Comparison of ENCODE assay signal across 15 cellular contexts in genomic region chr6:39886871-39887270, GRCh38. TPM values are rescaled to one million over a fixed set of nuclear protein-coding genes. Genes with fewer than 3 reads are reported as not detected.
DNase-seq lines count a peak whose midpoint lies in the region; ATAC-seq and TF ChIP-seq lines count a peak whose summit lies in the region.
"Had no signal": no experiment of that assay in that cellular context is flagged by ENCODE, and none has a peak within 500 bp of the region (broad histone marks: within the 10 kb centered on the region; RNA-seq: fewer than 3 reads in every experiment).

No MANE protein-coding gene starts in this region.

- peak overlapping the region in 7 of 10 donors; percentile 13 to 75 (median 65) for H3K27ac ChIP-seq in heart right ventricle
- H3K27ac ChIP-seq in hepatocyte = peak overlapping the region; percentile 77

- no peak overlapping the region for H3K4me3 ChIP-seq in heart right ventricle
- no peak overlapping the region for H3K4me3 ChIP-seq in hepatocyte
- no peak overlapping the region for H3K4me3 ChIP-seq in skeletal muscle satellite cell (ENCODE audit: low read length)

- H3K4me1 ChIP-seq in heart right ventricle (peaks cover 8 to 61% (median 41%) of the 10 kb centered on the region in 9 donors), hepatocyte (ENCODE audit: insufficient read depth) (peaks cover 19% of the 10 kb centered on the region), skeletal muscle satellite cell (ENCODE audit: control insufficient read depth, insufficient read depth, low read length) (peaks cover 81% of the 10 kb centered on the region)

- no peaks in the 10 kb centered on the region for H3K9me3 ChIP-seq in heart right ventricle
- H3K9me3 ChIP-seq in hepatocyte (ENCODE audit: low read depth) = no peaks in the 10 kb centered on the region
- no peaks in the 10 kb centered on the region for H3K9me3 ChIP-seq in skeletal muscle satellite cell (replicated peaks; ENCODE audit: low read length)

- H4K20me1 ChIP-seq in hepatocyte (ENCODE audit: insufficient read depth, poor library complexity, severe bottlenecking) = no peaks in the 10 kb centered on the region

- intact Hi-C loops in heart right ventricle (cut with DNase I) = loop anchor here in 3 of 10 donors (5.0 kb wide), 1 partner anchor 95 kb away; the partner anchor contains the start of gene DAAM2 (in 3 of the 3)
- intact Hi-C loops in left cardiac atrium (cut with DNase I) = no loop called here

- no peak overlapping the region for H3K4me2 ChIP-seq in hepatocyte
- no peak overlapping the region for H3K4me2 ChIP-seq in skeletal muscle satellite cell (ENCODE audit: low read length)

- no peak overlapping the region for H2AFZ ChIP-seq in hepatocyte

- 48 to 96% methylated on average over 2 of the region's 2 CpGs for WGBS in heart right ventricle, 2 donors
- WGBS in hepatocyte (ENCODE audit: low lambda C conversion rate, missing lambda C conversion rate) = 50% methylated on average over 2 of the region's 2 CpGs

- ATAC-seq in heart right ventricle = no peak
- no peak for ATAC-seq in left cardiac atrium
- ATAC-seq in HG02588 (IDR thresholded peaks at IDR 0.05; ENCODE audit: unreplicated experiment) = no peak
- ATAC-seq in GM21723 (IDR thresholded peaks at IDR 0.05; ENCODE audit: unreplicated experiment) = no peak
- ATAC-seq in GM18498 (IDR thresholded peaks at IDR 0.05; ENCODE audit: unreplicated experiment) = no peak

- no peaks in the 10 kb centered on the region for H3K79me2 ChIP-seq in hepatocyte

- H3K9me2 ChIP-seq in hepatocyte (replicated peaks; ENCODE audit: insufficient read depth) = no peaks in the 10 kb centered on the region

- H3K36me3 ChIP-seq in heart right ventricle (peaks cover 0 to 26% (median 0%) of the 10 kb centered on the region in 9 donors), hepatocyte (replicated peaks; ENCODE audit: insufficient read depth, low read depth) (no peaks in the 10 kb centered on the region), skeletal muscle satellite cell (ENCODE audit: insufficient read depth, low read length) (no peaks in the 10 kb centered on the region)

- H3K9ac ChIP-seq in skeletal muscle satellite cell (ENCODE audit: low read depth, low read length) = peak overlapping the region; percentile 72

- H3K27me3 ChIP-seq in heart right ventricle (no peaks in the 10 kb centered on the region), hepatocyte (no peaks in the 10 kb centered on the region), skeletal muscle satellite cell (ENCODE audit: control insufficient read depth, insufficient read depth, low read length) (no peaks in the 10 kb centered on the region)

- no peak for DNase-seq in heart right ventricle
- DNase-seq in left cardiac atrium = no peak
- no peak for DNase-seq in hepatocyte (ENCODE audit: low spot score)
- no peak for DNase-seq in GOT3 (lab: John Stamatoyannopoulos, UW)
- DNase-seq: activated CD4-positive, CD25-positive, alpha-beta regulatory T cell; activated gamma-delta T cell treated with Interleukin-2 at 50 U/mL for 16 hours; CD4-positive, CD25-positive, alpha-beta regulatory T cell; DMS79; MV-4-11; NCI-H526 had no signal

- TF ChIP-seq CTCF in heart right ventricle (IDR thresholded peaks at IDR 0.05) (no peak), hepatocyte (IDR thresholded peaks at IDR 0.05; ENCODE audit: poor library complexity) (no peak)

RNA-seq across cellular contexts. Expression of gene MOCS1, which starts 47.4 kb away (rescaled TPM):
- total RNA-seq in heart right ventricle (10 to 100 TPM; 15.9 to 40.0 (median 20.9) TPM), left cardiac atrium (10 to 100 TPM; 26.2 to 29.4 TPM), hepatocyte (10.6 and 10.7 TPM in 2 replicates)
- polyA plus RNA-seq in heart right ventricle (10 to 100 TPM; 17.4 to 22.8 TPM), hepatocyte (13.4 and 14.5 TPM in 2 replicates)
- total RNA-seq in skeletal muscle satellite cell (2012; rRNA removed) = 12.9 and 13.5 TPM in 2 replicates
- total RNA-seq: OCI-LY7 had no signal
